ENCODE assay signal across 8 cellular contexts in the genomic region with DNA sequence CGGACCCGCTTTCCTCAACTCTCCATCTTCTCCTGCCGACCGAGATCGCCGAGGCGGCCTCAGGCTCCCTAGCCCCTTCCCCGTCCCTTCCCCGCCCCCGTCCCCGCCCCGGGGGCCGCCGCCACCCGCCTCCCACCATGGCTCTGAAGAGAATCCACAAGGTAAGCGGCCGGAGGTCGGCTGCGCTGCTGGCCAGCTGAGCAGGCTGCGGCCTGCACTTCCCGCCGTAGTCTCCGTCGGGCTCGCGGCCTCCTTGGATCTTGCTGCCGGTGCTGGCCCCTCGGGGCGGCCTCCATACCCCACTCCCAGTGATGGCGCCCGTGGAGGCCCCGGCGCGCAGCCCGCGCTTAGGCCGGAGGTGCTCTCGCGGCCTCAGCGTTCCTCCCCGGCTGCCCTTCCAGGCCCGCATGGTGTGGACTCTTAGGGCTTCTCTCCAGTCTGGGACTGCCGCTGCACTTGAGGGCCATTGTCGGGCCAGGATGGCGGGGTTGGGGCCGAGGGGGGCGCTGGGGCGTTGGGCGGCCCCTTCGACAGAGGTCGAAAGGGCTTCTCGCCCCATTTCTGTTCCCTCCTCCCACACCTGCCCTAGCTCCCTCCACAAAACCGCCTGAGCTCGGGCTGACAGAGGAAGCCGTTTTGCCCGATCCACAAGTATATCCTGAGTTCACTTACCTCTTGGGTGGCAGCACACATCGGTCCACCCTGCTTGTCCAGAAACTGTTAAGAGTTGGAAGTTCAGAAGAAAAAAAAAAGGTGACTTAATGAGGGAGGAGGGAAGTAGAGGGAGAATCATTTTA. TPM values are rescaled to one million over a fixed set of nuclear protein-coding genes. Genes with fewer than 3 reads are reported as not detected.
A peak's percentile ranks its signal among the peaks of the same experiment; 100 is the strongest.
DNase-seq lines count a peak whose midpoint lies in the region; ATAC-seq and TF ChIP-seq lines count a peak whose summit lies in the region.

No MANE protein-coding gene starts in this region.

- intact Hi-C loops in lower leg skin (cut with DNase I; ENCODE audit: low total_unique reads): no loop called here

- POLR2A ChIA-PET in WTC11 (lab: Charles Lee): interaction anchor here (0.6 to 2.2 kb wide), 6 partner anchors 8 to 187 kb away, joined by 3 to 12 read pairs (median 4); partner anchors contain the start of gene DNAJC18

- DNase-seq in DMS53 treated with DMSO at 0.1 percent for 48 hours (lab: John Stamatoyannopoulos, UW; ENCODE audit: unreplicated experiment) (peak; percentile 31), HuH-7 (ENCODE audit: low spot score) (peak; percentile 39), WTC11 (ENCODE audit: low spot score) (peak; percentile 56), dermis blood vessel endothelial cell (peak; percentile 57), lower leg skin (ENCODE audit: low spot score in 2 of 2) (peak; percentile 43 to 90), T1000 (lab: John Stamatoyannopoulos, UW) (no peak)
- peak; percentile 9 for DNase-seq in stimulated activated CD8-positive, alpha-beta memory T cell treated with anti-CD3 and anti-CD28 coated beads, Interleukin-12 subunit alpha, Interleukin-12 subunit beta, amount 100 ng/mL, for 1 hour (ENCODE audit: low read depth)

- peak overlapping the region; percentile 100 for H3K4me3 Mint-ChIP-seq in WTC11

- 0% methylated on average over 16 to 50 of the region's 57 CpGs for WGBS in lower leg skin, 2 donors

- H3K4me3 ChIP-seq in lower leg skin (ENCODE audit: low read depth, poor library complexity, severe bottlenecking): peak overlapping the region; percentile 68

- no peaks in the 10 kb centered on the region for H3K27me3 Mint-ChIP-seq in WTC11 (ENCODE audit: low read depth)

- ATAC-seq in GM21528 (IDR thresholded peaks at IDR 0.05; ENCODE audit: low FRiP score, unreplicated experiment) (peak; percentile 27), WTC11 (peak; percentile 10)

- H3K36me3 Mint-ChIP-seq in WTC11: peaks cover 30% of the 10 kb centered on the region

- TF ChIP-seq CTCF in WTC11 (IDR thresholded peaks at IDR 0.05): no peak
- TF ChIP-seq CTCF in lower leg skin (IDR thresholded peaks at IDR 0.05): no peak

- no peaks in the 10 kb centered on the region for H3K9me3 Mint-ChIP-seq in WTC11

- H3K4me1 Mint-ChIP-seq in WTC11: peaks cover 35% of the 10 kb centered on the region

- TF ChIP-seq POLR2A in lower leg skin (IDR thresholded peaks at IDR 0.05): no peak

- CTCF ChIA-PET in WTC11 (lab: Charles Lee): interaction anchor here (1.0 to 4.9 kb wide), 11 partner anchors 13 to 213 kb away, joined by 3 to 43 read pairs (median 7); partner anchors contain the start of gene CXXC5

- H3K27ac Mint-ChIP-seq in WTC11: peak overlapping the region; percentile 99

TF ChIP-seq in WTC11, 78 proteins besides CTCF, POLR2A, EP300 and RAD21 (continues in another document):
- TF ChIP-seq KAT7 (CRISPR knock-in tag; IDR thresholded peaks at IDR 0.05; ENCODE audit: borderline replicate concordance) (peak; percentile 90), SP1 (CRISPR knock-in tag; conservative IDR thresholded peaks at IDR 0.05) (no peak), PRDM15 (CRISPR knock-in tag; IDR thresholded peaks at IDR 0.05) (no peak; the same call in 1 of the 2 replicates), ZNF317 (CRISPR knock-in tag; IDR thresholded peaks at IDR 0.05; ENCODE audit: borderline replicate concordance, low read depth) (no peak), ZNF138 (CRISPR knock-in tag; conservative IDR thresholded peaks at IDR 0.05) (no peak), ZNF281 (CRISPR knock-in tag; IDR thresholded peaks at IDR 0.05) (no peak), RELA (CRISPR knock-in tag; IDR thresholded peaks at IDR 0.05; ENCODE audit: borderline replicate concordance) (peak; percentile 40; the same call in 1 of the 2 replicates)
- TF ChIP-seq, protein P1, sequence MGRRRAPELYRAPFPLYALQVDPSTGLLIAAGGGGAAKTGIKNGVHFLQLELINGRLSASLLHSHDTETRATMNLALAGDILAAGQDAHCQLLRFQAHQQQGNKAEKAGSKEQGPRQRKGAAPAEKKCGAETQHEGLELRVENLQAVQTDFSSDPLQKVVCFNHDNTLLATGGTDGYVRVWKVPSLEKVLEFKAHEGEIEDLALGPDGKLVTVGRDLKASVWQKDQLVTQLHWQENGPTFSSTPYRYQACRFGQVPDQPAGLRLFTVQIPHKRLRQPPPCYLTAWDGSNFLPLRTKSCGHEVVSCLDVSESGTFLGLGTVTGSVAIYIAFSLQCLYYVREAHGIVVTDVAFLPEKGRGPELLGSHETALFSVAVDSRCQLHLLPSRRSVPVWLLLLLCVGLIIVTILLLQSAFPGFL (CRISPR knock-in tag; IDR thresholded peaks at IDR 0.05; ENCODE audit: borderline replicate concordance): no peak
- TF ChIP-seq, protein P2, sequence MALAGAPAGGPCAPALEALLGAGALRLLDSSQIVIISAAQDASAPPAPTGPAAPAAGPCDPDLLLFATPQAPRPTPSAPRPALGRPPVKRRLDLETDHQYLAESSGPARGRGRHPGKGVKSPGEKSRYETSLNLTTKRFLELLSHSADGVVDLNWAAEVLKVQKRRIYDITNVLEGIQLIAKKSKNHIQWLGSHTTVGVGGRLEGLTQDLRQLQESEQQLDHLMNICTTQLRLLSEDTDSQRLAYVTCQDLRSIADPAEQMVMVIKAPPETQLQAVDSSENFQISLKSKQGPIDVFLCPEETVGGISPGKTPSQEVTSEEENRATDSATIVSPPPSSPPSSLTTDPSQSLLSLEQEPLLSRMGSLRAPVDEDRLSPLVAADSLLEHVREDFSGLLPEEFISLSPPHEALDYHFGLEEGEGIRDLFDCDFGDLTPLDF (CRISPR knock-in tag; IDR thresholded peaks at IDR 0.05): peak; percentile 18; the same call in 1 of the 2 replicates
- TF ChIP-seq, protein P3, sequence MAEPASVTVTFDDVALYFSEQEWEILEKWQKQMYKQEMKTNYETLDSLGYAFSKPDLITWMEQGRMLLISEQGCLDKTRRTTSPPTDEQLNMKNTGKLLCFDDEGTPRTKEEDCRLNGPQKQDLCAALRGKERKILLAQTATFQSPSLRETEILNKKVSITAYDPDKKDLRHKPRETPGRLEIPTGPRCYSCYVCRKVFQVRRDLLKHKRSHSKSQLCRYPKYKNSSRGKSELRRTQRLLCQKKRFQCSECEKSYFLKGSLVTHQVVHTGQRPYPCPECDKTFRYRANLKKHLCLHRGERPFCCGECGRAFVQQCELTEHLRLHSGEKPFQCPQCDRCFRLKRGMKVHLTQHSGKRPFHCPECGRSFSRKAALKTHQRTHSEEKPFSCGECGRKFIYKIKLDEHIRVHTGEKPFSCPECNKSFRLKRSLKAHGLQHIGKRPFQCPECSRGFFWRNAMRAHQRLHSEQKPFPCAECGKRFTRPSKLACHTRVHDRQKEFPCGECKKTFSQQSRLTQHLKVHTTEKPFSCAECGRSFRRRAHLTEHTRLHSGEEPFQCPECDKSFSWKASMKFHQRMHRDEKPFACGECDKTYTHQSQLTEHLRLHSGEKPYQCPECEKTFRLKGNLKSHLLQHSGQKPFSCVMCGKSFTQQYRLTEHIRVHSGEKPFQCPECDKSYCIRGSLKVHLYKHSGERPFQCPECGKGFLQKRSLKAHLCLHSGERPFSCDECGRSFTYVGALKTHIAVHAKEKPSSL (CRISPR knock-in tag; conservative IDR thresholded peaks at IDR 0.05): no peak

RNA-seq across cellular contexts. Expression of gene UBE2D2, which starts 0.7 kb away (rescaled TPM):
- total RNA-seq in WTC11 (2021): 183 to 204 TPM (median 184 TPM) in 3 replicates
- 68.5 and 71.6 TPM in 2 replicates for total RNA-seq in dermis blood vessel endothelial cell
- 10 to 100 TPM; 80.0 to 99.8 (median 85.0) TPM for total RNA-seq in lower leg skin
